In genomic region chr14:59213368-59214315, GRCh38 we compare ENCODE assay signal across 1 cellular context.
TF ChIP-seq lines count a peak whose summit lies in the region.

No MANE protein-coding gene starts in this region.

TF ChIP-seq in HEK293, 187 proteins besides CTCF, POLR2A, EP300 and RAD21 (continued from another document):
- peak; percentile 58 for TF ChIP-seq GLIS1 (tag by site-specific recombination; IDR thresholded peaks at IDR 0.05)
- TF ChIP-seq TRIM28 (IDR thresholded peaks at IDR 0.05; ENCODE audit: borderline replicate concordance, low read length): peak; percentile 74; the same call in 1 of the 2 replicates
- no peak for TF ChIP-seq ELK4 (IDR thresholded peaks at IDR 0.05; ENCODE audit: borderline replicate concordance, low read depth, low read length)
- peak; percentile 48; the same call in 1 of the 2 replicates for TF ChIP-seq IKZF3 (tag by site-specific recombination; IDR thresholded peaks at IDR 0.05)
- TF ChIP-seq ZNF169 (tag by site-specific recombination; IDR thresholded peaks at IDR 0.05): no peak
- TF ChIP-seq PRDM2 (tag by site-specific recombination; IDR thresholded peaks at IDR 0.05; ENCODE audit: borderline replicate concordance): no peak
- TF ChIP-seq TSHZ1 (tag by site-specific recombination; IDR thresholded peaks at IDR 0.05; ENCODE audit: borderline replicate concordance): no peak
- TF ChIP-seq ZXDB (tag by site-specific recombination; IDR thresholded peaks at IDR 0.05): no peak
- no peak for TF ChIP-seq MYNN (tag by site-specific recombination; IDR thresholded peaks at IDR 0.05; ENCODE audit: borderline replicate concordance)
- no peak for TF ChIP-seq ZNF692 (tag by site-specific recombination; IDR thresholded peaks at IDR 0.05)
- no peak for TF ChIP-seq ZNF571 (tag by site-specific recombination; IDR thresholded peaks at IDR 0.05)
- no peak for TF ChIP-seq PBX3 (CRISPR knock-in tag; IDR thresholded peaks at IDR 0.05)
- TF ChIP-seq PRDM6 (tag by site-specific recombination; IDR thresholded peaks at IDR 0.05): peak; percentile 39; the same call in 1 of the 2 replicates
- no peak for TF ChIP-seq ZNF785 (tag by site-specific recombination; IDR thresholded peaks at IDR 0.05)
